ENCODE assay signal across 18 cellular contexts in the genomic region with DNA sequence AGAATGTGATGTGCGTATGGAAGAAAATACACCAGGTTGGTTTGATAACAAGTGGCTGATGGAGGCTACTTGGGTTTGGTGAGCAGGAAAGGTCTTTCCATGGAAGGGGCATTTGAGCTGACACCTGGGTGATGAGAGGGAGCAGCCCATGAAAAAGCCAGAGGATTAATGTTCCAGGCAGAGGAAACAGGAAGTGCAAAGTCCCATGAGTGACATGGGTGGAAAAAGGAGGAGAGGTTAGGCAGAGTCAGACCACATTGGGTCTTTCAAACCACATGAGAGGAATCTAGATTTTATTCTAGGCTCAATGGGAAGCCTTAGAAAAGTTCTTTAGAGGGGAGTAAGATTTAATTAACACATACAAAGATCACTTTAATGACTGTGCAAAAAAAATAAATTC.
DNase-seq lines count a peak whose midpoint lies in the region; ATAC-seq, FAIRE-seq and TF ChIP-seq lines count a peak whose summit lies in the region.
"Had no signal": no experiment of that assay in that cellular context is flagged by ENCODE, and none has a peak within 500 bp of the region (broad histone marks: within the 10 kb centered on the region; RNA-seq: fewer than 3 reads in every experiment).

No MANE protein-coding gene starts in this region.

- H4K20me1 ChIP-seq in K562 (replicated peaks; ENCODE audit: control insufficient read depth, insufficient read depth, low read length): no peaks in the 10 kb centered on the region

- H3K27ac Mint-ChIP-seq in activated naive CD8-positive, alpha-beta T cell treated with anti-CD3 and anti-CD28 coated beads, Interleukin-2, amount 50 U/mL, for 24 hours: no peak overlapping the region
- H3K27ac Mint-ChIP-seq: B cell; CD4-positive, alpha-beta T cell had no signal

- no peaks in the 10 kb centered on the region for H3K36me3 Mint-ChIP-seq in activated naive CD8-positive, alpha-beta T cell treated with anti-CD3 and anti-CD28 coated beads, Interleukin-2, amount 50 U/mL, for 24 hours (ENCODE audit: low read depth)

- H3K79me2 ChIP-seq in K562 (ENCODE audit: control insufficient read depth, insufficient read depth, low read length) (no peaks in the 10 kb centered on the region), trophoblast cell (ENCODE audit: control insufficient read depth, insufficient read depth, low read length, poor library complexity) (peaks cover 2% of the 10 kb centered on the region)

- H3K4me2 ChIP-seq in K562 (ENCODE audit: insufficient read depth, low read length) (no peak overlapping the region), trophoblast cell (ENCODE audit: low read length) (no peak overlapping the region)

- H3K9ac ChIP-seq in K562 (ENCODE audit: insufficient read depth in 1 of 2, low read depth in 2 of 2, low read length in 2 of 2) (no peak overlapping the region), trophoblast cell (ENCODE audit: low read length) (no peak overlapping the region)
- H3K9ac ChIP-seq: GM23248 had no signal

- H3K27me3 ChIP-seq in K562 (ENCODE audit: control insufficient read depth in 2 of 2, insufficient read depth in 2 of 2, low read length in 2 of 2) (no peaks in the 10 kb centered on the region), trophoblast cell (ENCODE audit: insufficient read depth, low read length) (no peaks in the 10 kb centered on the region), Peyer's patch (no peaks in the 10 kb centered on the region)

- H3K4ac ChIP-seq in trophoblast cell (ENCODE audit: low read depth, low read length): no peak overlapping the region

- DNase-seq in DMS53 treated with DMSO at 0.1 percent for 48 hours (lab: John Stamatoyannopoulos, UW; ENCODE audit: unreplicated experiment): peak; percentile 27
- peak; percentile 34 for DNase-seq in OCI-M1 (lab: John Stamatoyannopoulos, UW)
- DNase-seq in K562 (ENCODE audit: extremely low read depth in 1 of 4, low spot score in 3 of 4): no peak
- no peak for DNase-seq in trophoblast cell
- no peak for DNase-seq in 8988T
- DNase-seq in activated naive CD8-positive, alpha-beta T cell treated with anti-CD3 and anti-CD28 coated beads, Interleukin-2, amount 50 U/mL, for 24 hours: no peak
- DNase-seq in GDM1 (lab: John Stamatoyannopoulos, UW): no peak
- no peak for DNase-seq in Peyer's patch
- DNase-seq: C1 segment of cervical spinal cord; Calu3; CD4-positive, alpha-beta T cell; DMS 273 treated with DMSO at 0.1 percent for 48 hours; GM23248; H7 had no signal

- no peaks in the 10 kb centered on the region for H3K4me1 ChIP-seq in K562 (replicated peaks in 1 of 2; ENCODE audit: control insufficient read depth in 2 of 2, insufficient read depth in 2 of 2, low read length in 2 of 2)
- H3K4me1 ChIP-seq in trophoblast cell (ENCODE audit: control insufficient read depth in 1 of 2, insufficient read depth in 2 of 2, low read length in 2 of 2): peaks cover 3 to 8% of the 10 kb centered on the region in 2 experiments
- no peaks in the 10 kb centered on the region for H3K4me1 ChIP-seq in Peyer's patch

- BruUV-seq in K562 (replicated peaks; lab: Mats Ljungman, UMichigan): no TSS peak

- no peaks in the 10 kb centered on the region for H3K9me3 Mint-ChIP-seq in activated naive CD8-positive, alpha-beta T cell treated with anti-CD3 and anti-CD28 coated beads, Interleukin-2, amount 50 U/mL, for 24 hours

- no peak overlapping the region for H3K14ac ChIP-seq in trophoblast cell (ENCODE audit: low read length)

- 0% methylated on average over 1 of the region's 1 CpG for WGBS in K562 (ENCODE audit: insufficient coverage, low coverage, missing lambda C conversion rate)
- WGBS in trophoblast cell (ENCODE audit: extremely low coverage, insufficient coverage, insufficient read length): 100% methylated on average over 1 of the region's 1 CpG

- H4K12ac ChIP-seq in trophoblast cell (ENCODE audit: low read depth, low read length): no peak overlapping the region

- FAIRE-seq in K562 (lab: Jason Lieb, UNC): no peak
- FAIRE-seq: A204.1, GM18507, HTR-8/SVneo had no signal

- H3K9me3 ChIP-seq in K562 (replicated peaks; ENCODE audit: control insufficient read depth, insufficient read depth, low read depth, low read length): no peaks in the 10 kb centered on the region
- no peaks in the 10 kb centered on the region for H3K9me3 ChIP-seq in trophoblast cell (ENCODE audit: insufficient read depth, low read depth, low read length)
- no peaks in the 10 kb centered on the region for H3K9me3 ChIP-seq in Peyer's patch

- H2AK5ac ChIP-seq in trophoblast cell (ENCODE audit: low read length): no peak overlapping the region

- peak overlapping the region; percentile 73 for H2BK5ac ChIP-seq in trophoblast cell (ENCODE audit: low read depth, low read length, poor library complexity)

- H2AFZ ChIP-seq in K562 (ENCODE audit: low read depth, low read length) (no peak overlapping the region), trophoblast cell (ENCODE audit: insufficient read depth, low read length, poor library complexity) (no peak overlapping the region)
- H2AFZ ChIP-seq: GM23248 had no signal

- TF ChIP-seq POLR2A in K562 (conservative IDR thresholded peaks at IDR 0.05) (no peak), Peyer's patch (IDR thresholded peaks at IDR 0.05) (no peak)

- peak overlapping the region; percentile 61 for H4K8ac ChIP-seq in trophoblast cell (ENCODE audit: low read depth, low read length)

- H3K4me3 Mint-ChIP-seq in activated naive CD8-positive, alpha-beta T cell treated with anti-CD3 and anti-CD28 coated beads, Interleukin-2, amount 50 U/mL, for 24 hours: no peak overlapping the region
- H3K4me3 Mint-ChIP-seq: B cell; CD4-positive, alpha-beta T cell had no signal

- TF ChIP-seq EP300 in K562 (IDR thresholded peaks at IDR 0.05; ENCODE audit: low read length): no peak

- H3K18ac ChIP-seq in trophoblast cell (ENCODE audit: low read length): no peak overlapping the region

- H3K79me1 ChIP-seq in trophoblast cell (ENCODE audit: low read length): peaks cover 3% of the 10 kb centered on the region

- CTCF ChIA-PET in K562 (lab: Yijun Ruan, JAX; ENCODE audit: low intra/inter-chr PET ratio): no interaction called here

- POLR2A ChIA-PET in K562 (lab: Yijun Ruan, JAX): no interaction called here

- no peaks in the 10 kb centered on the region for H3K4me1 Mint-ChIP-seq in activated naive CD8-positive, alpha-beta T cell treated with anti-CD3 and anti-CD28 coated beads, Interleukin-2, amount 50 U/mL, for 24 hours
- H3K4me1 Mint-ChIP-seq: B cell had no signal

- no peak overlapping the region for H2BK120ac ChIP-seq in trophoblast cell (ENCODE audit: insufficient read depth, low read length, poor library complexity)

- no peak overlapping the region for H3K27ac ChIP-seq in K562 (ENCODE audit: extremely low read depth, low read depth, low read length)
- no peak overlapping the region for H3K27ac ChIP-seq in trophoblast cell (ENCODE audit: low read depth, low read length)
- H3K27ac ChIP-seq in Peyer's patch: no peak overlapping the region
- H3K27ac ChIP-seq: GM23248 had no signal

- TF ChIP-seq RAD21 in K562 (CRISPR knock-in tag; conservative IDR thresholded peaks at IDR 0.05 in 1 of 2, IDR thresholded peaks at IDR 0.05 in 1 of 2): no peak

- no peak for TF ChIP-seq CTCF in K562 (IDR thresholded peaks at IDR 0.05 in 2 of 3, conservative IDR thresholded peaks at IDR 0.05 in 1 of 3; ENCODE audit: insufficient read depth in 2 of 3, low read depth in 1 of 3, low read length in 3 of 3)
- TF ChIP-seq CTCF in Peyer's patch (IDR thresholded peaks at IDR 0.05): no peak

- no peaks in the 10 kb centered on the region for H3K36me3 ChIP-seq in K562 (ENCODE audit: control insufficient read depth, insufficient read depth, low read length)
- H3K36me3 ChIP-seq in trophoblast cell (ENCODE audit: control insufficient read depth in 1 of 2, insufficient read depth in 2 of 2, low read length in 2 of 2): no peaks in the 10 kb centered on the region
- H3K36me3 ChIP-seq in Peyer's patch: no peaks in the 10 kb centered on the region

- no peak overlapping the region for H3K23ac ChIP-seq in trophoblast cell (ENCODE audit: low read length)

- ATAC-seq in K562: no peak
- no peak for ATAC-seq in activated naive CD8-positive, alpha-beta T cell treated with anti-CD3 and anti-CD28 coated beads, Interleukin-2, amount 50 U/mL, for 24 hours

- no peaks in the 10 kb centered on the region for H3K9me1 ChIP-seq in K562 (ENCODE audit: control insufficient read depth, insufficient read depth, low read length)

- intact Hi-C loops in K562 (cut with micrococcal nuclease): no loop called here

- no peak overlapping the region for H3K4me3 ChIP-seq in K562
- no peak overlapping the region for H3K4me3 ChIP-seq in trophoblast cell (ENCODE audit: low read depth, low read length)
- H3K4me3 ChIP-seq in Peyer's patch: no peak overlapping the region
- H3K4me3 ChIP-seq: GM23248 had no signal

- in situ Hi-C loops in K562 (cut with MboI): no loop called here

- peak overlapping the region; percentile 83 for H2BK12ac ChIP-seq in trophoblast cell (ENCODE audit: low read length)

- peak overlapping the region; percentile 58 for H4K91ac ChIP-seq in trophoblast cell (ENCODE audit: low read depth, low read length)

- no peaks in the 10 kb centered on the region for H3K27me3 Mint-ChIP-seq in activated naive CD8-positive, alpha-beta T cell treated with anti-CD3 and anti-CD28 coated beads, Interleukin-2, amount 50 U/mL, for 24 hours
- H3K27me3 Mint-ChIP-seq: B cell; CD4-positive, alpha-beta T cell had no signal

TF ChIP-seq in K562, 482 proteins besides CTCF, POLR2A, EP300 and RAD21:
- TF ChIP-seq, protein P1, sequence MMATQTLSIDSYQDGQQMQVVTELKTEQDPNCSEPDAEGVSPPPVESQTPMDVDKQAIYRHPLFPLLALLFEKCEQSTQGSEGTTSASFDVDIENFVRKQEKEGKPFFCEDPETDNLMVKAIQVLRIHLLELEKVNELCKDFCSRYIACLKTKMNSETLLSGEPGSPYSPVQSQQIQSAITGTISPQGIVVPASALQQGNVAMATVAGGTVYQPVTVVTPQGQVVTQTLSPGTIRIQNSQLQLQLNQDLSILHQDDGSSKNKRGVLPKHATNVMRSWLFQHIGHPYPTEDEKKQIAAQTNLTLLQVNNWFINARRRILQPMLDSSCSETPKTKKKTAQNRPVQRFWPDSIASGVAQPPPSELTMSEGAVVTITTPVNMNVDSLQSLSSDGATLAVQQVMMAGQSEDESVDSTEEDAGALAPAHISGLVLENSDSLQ (IDR thresholded peaks at IDR 0.05): 0 out of 2 replicates have a peak, but pooled peaks have one; percentile 24
- TF ChIP-seq FOXK2 (conservative IDR thresholded peaks at IDR 0.05 in 1 of 2, IDR thresholded peaks at IDR 0.05 in 1 of 2; ENCODE audit: low read depth in 2 of 2) (no peak), SPI1 (IDR thresholded peaks at IDR 0.05; ENCODE audit: borderline replicate concordance, low read depth, low read length) (peak; percentile 56; the same call in 1 of the 2 replicates)

Comparison
In these comparisons a context has a peak if more than half of its experiments do, and no peak if none do; other contexts are left out.
1. DNase-seq: peak in DMS53 treated with DMSO at 0.1 percent for 48 hours (single experiment) and OCI-M1 (single experiment); none in K562 (0 of 4), trophoblast cell (0 of 2), 8988T (single experiment), activated naive CD8-positive, alpha-beta T cell treated with anti-CD3 and anti-CD28 coated beads, Interleukin-2, amount 50 U/mL, for 24 hours (single experiment), GDM1 (single experiment) and Peyer's patch (0 of 3).